Comparison of ENCODE assay signal across 14 cellular contexts in the genomic region with DNA sequence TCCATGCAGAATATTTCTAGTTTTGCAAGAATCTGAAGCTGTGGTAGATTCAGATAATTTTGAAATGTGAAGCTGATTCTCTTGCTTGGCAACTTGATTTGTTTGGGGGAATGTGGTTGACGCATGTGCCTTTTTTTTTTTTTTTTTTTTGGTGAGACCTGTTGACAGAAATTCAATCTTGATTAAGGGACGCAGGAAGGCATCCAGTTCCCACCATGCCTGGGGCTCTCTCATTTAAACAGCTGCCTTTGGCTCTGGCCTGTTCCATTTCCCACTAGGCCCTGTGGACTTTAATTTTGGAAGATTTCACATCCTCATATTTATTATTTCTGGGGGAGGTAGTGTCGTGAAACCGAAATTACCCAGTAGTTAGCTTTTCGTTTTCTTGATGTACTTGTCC. TPM values are rescaled to one million over a fixed set of nuclear protein-coding genes. Genes with fewer than 3 reads are reported as not detected.
DNase-seq lines count a peak whose midpoint lies in the region; ATAC-seq and TF ChIP-seq lines count a peak whose summit lies in the region.
"Had no signal": no experiment of that assay in that cellular context is flagged by ENCODE, and none has a peak within 500 bp of the region (broad histone marks: within the 10 kb centered on the region; RNA-seq: fewer than 3 reads in every experiment).

No MANE protein-coding gene starts in this region.

- H3K27ac ChIP-seq in right lobe of liver, result peak overlapping the region in 2 of 3 donors; percentile 38 to 43
- H3K27ac ChIP-seq: colonic mucosa had no signal

- DNase-seq in left ventricle myocardium superior, result no peak
- no peak for DNase-seq in Right ventricle myocardium superior
- peak; percentile 53 for DNase-seq in amniotic epithelial cell (ENCODE audit: low read depth)
- peak in 1 of 3 donors; percentile 60 for DNase-seq in right lobe of liver
- no peak for DNase-seq in activated CD8-positive, alpha-beta memory T cell treated with anti-CD3 and anti-CD28 coated beads, Interleukin-2, amount 10 ng/mL, durations not matched to agents 7 days and 5 days
- no peak for DNase-seq in COLO668 (lab: John Stamatoyannopoulos, UW; ENCODE audit: unreplicated experiment)
- DNase-seq in NCI-H2196 (lab: John Stamatoyannopoulos, UW; ENCODE audit: unreplicated experiment), result no peak
- DNase-seq in activated CD8-positive, alpha-beta T cell treated with anti-CD3 and anti-CD28 coated beads, Interleukin-2, amount 10 ng/mL, durations not matched to agents 7 days and 5 days, result no peak
- DNase-seq: activated naive CD8-positive, alpha-beta T cell treated with anti-CD3 and anti-CD28 coated beads, Interleukin-2, amount 50 U/mL, for 24 hours; colonic mucosa; HCEC 1CT; nucleus accumbens; SW 1271 had no signal

- intact Hi-C loops in left ventricle myocardium superior (cut with micrococcal nuclease) (no loop called here), Right ventricle myocardium superior (cut with DNase I) (no loop called here), right lobe of liver (cut with DNase I) (no loop called here)

- 25% methylated on average over 5 of the region's 5 CpGs for WGBS in right lobe of liver (ENCODE audit: insufficient coverage, low coverage, low lambda C conversion rate, missing lambda C conversion rate)

- no peaks in the 10 kb centered on the region for H3K27me3 Mint-ChIP-seq in activated CD8-positive, alpha-beta memory T cell treated with anti-CD3 and anti-CD28 coated beads, Interleukin-2, amount 10 ng/mL, durations not matched to agents 7 days and 5 days
- H3K27me3 Mint-ChIP-seq in activated CD8-positive, alpha-beta T cell treated with anti-CD3 and anti-CD28 coated beads, Interleukin-2, amount 10 ng/mL, durations not matched to agents 7 days and 5 days (ENCODE audit: low read depth), result no peaks in the 10 kb centered on the region
- H3K27me3 Mint-ChIP-seq: activated naive CD8-positive, alpha-beta T cell treated with anti-CD3 and anti-CD28 coated beads, Interleukin-2, amount 50 U/mL, for 24 hours had no signal

- no peak overlapping the region for H3K27ac Mint-ChIP-seq in activated CD8-positive, alpha-beta memory T cell treated with anti-CD3 and anti-CD28 coated beads, Interleukin-2, amount 10 ng/mL, durations not matched to agents 7 days and 5 days
- H3K27ac Mint-ChIP-seq in activated CD8-positive, alpha-beta T cell treated with anti-CD3 and anti-CD28 coated beads, Interleukin-2, amount 10 ng/mL, durations not matched to agents 7 days and 5 days, result no peak overlapping the region
- H3K27ac Mint-ChIP-seq: activated naive CD8-positive, alpha-beta T cell treated with anti-CD3 and anti-CD28 coated beads, Interleukin-2, amount 50 U/mL, for 24 hours had no signal

- H3K9me3 ChIP-seq in right lobe of liver, result no peaks in the 10 kb centered on the region
- H3K9me3 ChIP-seq: colonic mucosa had no signal

- no peaks in the 10 kb centered on the region for H3K36me3 ChIP-seq in right lobe of liver
- H3K36me3 ChIP-seq: colonic mucosa had no signal

- H3K4me3 Mint-ChIP-seq in activated CD8-positive, alpha-beta memory T cell treated with anti-CD3 and anti-CD28 coated beads, Interleukin-2, amount 10 ng/mL, durations not matched to agents 7 days and 5 days, result no peak overlapping the region
- H3K4me3 Mint-ChIP-seq in activated CD8-positive, alpha-beta T cell treated with anti-CD3 and anti-CD28 coated beads, Interleukin-2, amount 10 ng/mL, durations not matched to agents 7 days and 5 days, result no peak overlapping the region
- H3K4me3 Mint-ChIP-seq: activated naive CD8-positive, alpha-beta T cell treated with anti-CD3 and anti-CD28 coated beads, Interleukin-2, amount 50 U/mL, for 24 hours had no signal

- peaks cover 0 to 37% (median 13%) of the 10 kb centered on the region in 4 donors for H3K4me1 ChIP-seq in right lobe of liver
- H3K4me1 ChIP-seq: colonic mucosa had no signal

- no peaks in the 10 kb centered on the region for H3K27me3 ChIP-seq in right lobe of liver
- H3K27me3 ChIP-seq: colonic mucosa had no signal

- H3K36me3 Mint-ChIP-seq in activated CD8-positive, alpha-beta memory T cell treated with anti-CD3 and anti-CD28 coated beads, Interleukin-2, amount 10 ng/mL, durations not matched to agents 7 days and 5 days, result peaks cover 54% of the 10 kb centered on the region
- H3K36me3 Mint-ChIP-seq in activated CD8-positive, alpha-beta T cell treated with anti-CD3 and anti-CD28 coated beads, Interleukin-2, amount 10 ng/mL, durations not matched to agents 7 days and 5 days (ENCODE audit: low read depth), result peaks cover 55% of the 10 kb centered on the region

- no peak for TF ChIP-seq CTCF in right lobe of liver (IDR thresholded peaks at IDR 0.05)

- POLR2A ChIA-PET in activated CD8-positive, alpha-beta T cell treated with anti-CD3 and anti-CD28 coated beads, Interleukin-2, amount 10 ng/mL, durations not matched to agents 7 days and 5 days (lab: Charles Lee), result no interaction called here

- TF ChIP-seq POLR2A in right lobe of liver (IDR thresholded peaks at IDR 0.05), result no peak

- ATAC-seq in left ventricle myocardium superior, result peak; percentile 36
- no peak for ATAC-seq in Right ventricle myocardium superior (ENCODE audit: poor library complexity)
- ATAC-seq in right lobe of liver, result peak; percentile 41 to 54 (median 49)
- ATAC-seq in activated CD8-positive, alpha-beta memory T cell treated with anti-CD3 and anti-CD28 coated beads, Interleukin-2, amount 10 ng/mL, durations not matched to agents 7 days and 5 days, result no peak
- ATAC-seq in activated CD8-positive, alpha-beta T cell treated with anti-CD3 and anti-CD28 coated beads, Interleukin-2, amount 10 ng/mL, durations not matched to agents 7 days and 5 days, result no peak
- ATAC-seq: activated naive CD8-positive, alpha-beta T cell treated with anti-CD3 and anti-CD28 coated beads, Interleukin-2, amount 50 U/mL, for 24 hours; esophagus mucosa had no signal

- CTCF ChIA-PET in activated CD8-positive, alpha-beta memory T cell treated with anti-CD3 and anti-CD28 coated beads, Interleukin-2, amount 10 ng/mL, durations not matched to agents 7 days and 5 days (lab: Charles Lee), result interaction anchor here (0.7 to 2.5 kb wide), 6 partner anchors 9 to 99 kb away, joined by 3 to 12 read pairs (median 6); a partner anchor contains a TSS
- CTCF ChIA-PET in activated CD8-positive, alpha-beta T cell treated with anti-CD3 and anti-CD28 coated beads, Interleukin-2, amount 10 ng/mL, durations not matched to agents 7 days and 5 days (lab: Charles Lee), result interaction anchor here (0.7 to 3.0 kb wide), 3 partner anchors 24 to 134 kb away, joined by 3 to 12 read pairs (median 4); no protein-coding TSS in a partner anchor

- no peaks in the 10 kb centered on the region for H3K9me3 Mint-ChIP-seq in activated CD8-positive, alpha-beta memory T cell treated with anti-CD3 and anti-CD28 coated beads, Interleukin-2, amount 10 ng/mL, durations not matched to agents 7 days and 5 days (ENCODE audit: low read depth)
- no peaks in the 10 kb centered on the region for H3K9me3 Mint-ChIP-seq in activated CD8-positive, alpha-beta T cell treated with anti-CD3 and anti-CD28 coated beads, Interleukin-2, amount 10 ng/mL, durations not matched to agents 7 days and 5 days (ENCODE audit: insufficient read depth)
- H3K9me3 Mint-ChIP-seq: activated naive CD8-positive, alpha-beta T cell treated with anti-CD3 and anti-CD28 coated beads, Interleukin-2, amount 50 U/mL, for 24 hours had no signal

- no peak overlapping the region for H3K4me3 ChIP-seq in right lobe of liver
- H3K4me3 ChIP-seq: colonic mucosa had no signal

- peaks cover 32% of the 10 kb centered on the region for H3K4me1 Mint-ChIP-seq in activated CD8-positive, alpha-beta memory T cell treated with anti-CD3 and anti-CD28 coated beads, Interleukin-2, amount 10 ng/mL, durations not matched to agents 7 days and 5 days
- peaks cover 30% of the 10 kb centered on the region for H3K4me1 Mint-ChIP-seq in activated CD8-positive, alpha-beta T cell treated with anti-CD3 and anti-CD28 coated beads, Interleukin-2, amount 10 ng/mL, durations not matched to agents 7 days and 5 days (ENCODE audit: low read depth)
- H3K4me1 Mint-ChIP-seq: activated naive CD8-positive, alpha-beta T cell treated with anti-CD3 and anti-CD28 coated beads, Interleukin-2, amount 50 U/mL, for 24 hours had no signal

RNA-seq across cellular contexts. Expression of a gene that starts 8.6 kb away (rescaled TPM):
- total RNA-seq in left ventricle myocardium superior (0.72 TPM), Right ventricle myocardium superior (0.97 TPM), right lobe of liver (1 to 10 TPM in 5 of 6 experiments, under 1 TPM in 1; 0.56 to 8.3 (median 2.8) TPM)
- total RNA-seq in activated CD8-positive, alpha-beta memory T cell treated with anti-CD3 and anti-CD28 coated beads, Interleukin-2, amount 10 ng/mL, durations not matched to agents 7 days and 5 days, result 100 to 1,000 TPM; 148 to 159 TPM
- 100 to 1,000 TPM; 172 to 174 TPM for total RNA-seq in activated CD8-positive, alpha-beta T cell treated with anti-CD3 and anti-CD28 coated beads, Interleukin-2, amount 10 ng/mL, durations not matched to agents 7 days and 5 days

RNA-seq across cellular contexts. Expression of a gene that starts 25.0 kb away (rescaled TPM):
- total RNA-seq in left ventricle myocardium superior, result 54.8 TPM
- total RNA-seq in Right ventricle myocardium superior, result 48.7 TPM
- 10 to 100 TPM; 30.5 to 96.1 (median 63.4) TPM for total RNA-seq in right lobe of liver
- total RNA-seq in activated CD8-positive, alpha-beta memory T cell treated with anti-CD3 and anti-CD28 coated beads, Interleukin-2, amount 10 ng/mL, durations not matched to agents 7 days and 5 days, result 100 to 1,000 TPM in 1 of 2 experiments, 10 to 100 TPM in 1; 69.8 to 121 TPM
- total RNA-seq in activated CD8-positive, alpha-beta T cell treated with anti-CD3 and anti-CD28 coated beads, Interleukin-2, amount 10 ng/mL, durations not matched to agents 7 days and 5 days, result 10 to 100 TPM; 71.4 to 73.0 TPM

Comparison
In these comparisons a context has a peak if more than half of its experiments do, and no peak if none do; other contexts are left out.
1. ATAC-seq: peak in left ventricle myocardium superior (single experiment) and right lobe of liver (4 of 4); none in Right ventricle myocardium superior (single experiment), activated CD8-positive, alpha-beta memory T cell treated with anti-CD3 and anti-CD28 coated beads, Interleukin-2, amount 10 ng/mL, durations not matched to agents 7 days and 5 days (single experiment) and activated CD8-positive, alpha-beta T cell treated with anti-CD3 and anti-CD28 coated beads, Interleukin-2, amount 10 ng/mL, durations not matched to agents 7 days and 5 days (single experiment).
2. RNA of a gene that starts 8.6 kb away (total RNA-seq): 172 to 174 TPM in activated CD8-positive, alpha-beta T cell treated with anti-CD3 and anti-CD28 coated beads, Interleukin-2, amount 10 ng/mL, durations not matched to agents 7 days and 5 days and 148 to 159 TPM in activated CD8-positive, alpha-beta memory T cell treated with anti-CD3 and anti-CD28 coated beads, Interleukin-2, amount 10 ng/mL, durations not matched to agents 7 days and 5 days; 0.56 to 8.3 TPM in right lobe of liver, 0.97 TPM in Right ventricle myocardium superior (single experiment) and 0.72 TPM in left ventricle myocardium superior (single experiment); every median in the first group is over 10 times any median in the second.